ENCODE assay signal across 30 cellular contexts in genomic region chr6:97712751-97713150, GRCh38.
"Had no signal": no experiment of that assay in that cellular context is flagged by ENCODE, and none has a peak within 500 bp of the region (broad histone marks: within the 10 kb centered on the region; RNA-seq: fewer than 3 reads in every experiment).

No MANE protein-coding gene starts in this region.

- H3K36me3 ChIP-seq: neutrophil, ovary, right atrium auricular region, spleen, suprapubic skin, tibial artery, transverse colon, upper lobe of right lung, uterus had no signal

- H3K4me3 ChIP-seq: ovary, psoas muscle, right atrium auricular region, skin epidermis, smooth muscle cell, spleen, suprapubic skin, testis, tibial artery, transverse colon, upper lobe of right lung, uterus had no signal

- H3K4me2 ChIP-seq: smooth muscle cell had no signal

- ATAC-seq: naive thymus-derived CD8-positive, alpha-beta T cell; natural killer cell treated with Interleukin-12 subunit alpha and Interleukin-12 subunit beta and Interleukin-15 and Interleukin-18, amount 100 ng/mL, for 72 hours; psoas muscle; sciatic nerve; stimulated activated naive CD8-positive, alpha-beta T cell treated with anti-CD3 and anti-CD28 coated beads, Interleukin-15, amount 100 ng/mL, for 72 hours; stimulated activated naive CD8-positive, alpha-beta T cell treated with anti-CD3 and anti-CD28 coated beads, Interleukin-15, Interleukin-2, amounts not matched to agents 100 U/mL and 50 U/mL, for 24 hours; upper lobe of right lung had no signal

- H3K79me2 ChIP-seq: parathyroid adenoma had no signal

- H3K4me1 ChIP-seq: parathyroid adenoma, psoas muscle, right atrium auricular region, spleen, suprapubic skin, testis, tibial artery, transverse colon, upper lobe of right lung, uterus had no signal

- H3K9me3 ChIP-seq: neutrophil, ovary, psoas muscle, right atrium auricular region, suprapubic skin, testis, tibial artery, transverse colon, upper lobe of right lung, uterus had no signal

- H3K27ac ChIP-seq: neutrophil, ovary, parathyroid adenoma, psoas muscle, right atrium auricular region, skin epidermis, spleen, suprapubic skin, testis, tibial artery, transverse colon, upper lobe of right lung, uterus had no signal

- H3K9ac ChIP-seq: parathyroid adenoma had no signal

- DNase-seq: naive B cell; naive thymus-derived CD8-positive, alpha-beta T cell; nephron progenitor cell; nucleus accumbens; ovary; posterior cingulate gyrus; psoas muscle; spleen; stimulated activated CD4-positive, alpha-beta T cell treated with anti-CD3 and anti-CD28 coated beads, Interleukin-12 subunit alpha, Interleukin-12 subunit beta, amount 100 ng/mL, for 4 hours; stimulated activated CD4-positive, alpha-beta T cell treated with anti-CD3 and anti-CD28 coated beads, Interleukin-1b, Interleukin-23, amount 100 ng/mL, for 48 hours; stimulated activated CD4-positive, alpha-beta T cell treated with anti-CD3 and anti-CD28 coated beads, Interleukin-4, amount 100 ng/mL, for 1 hour; stimulated activated CD4-positive, alpha-beta T cell treated with anti-CD3 and anti-CD28 coated beads, Interleukin-4, amount 100 ng/mL, for 4 hours; stimulated activated CD8-positive, alpha-beta memory T cell treated with anti-CD3 and anti-CD28 coated beads, Interleukin-4, amount 100 ng/mL, for 48 hours; stimulated activated naive CD4-positive, alpha-beta T cell; stimulated activated naive CD8-positive, alpha-beta T cell treated with anti-CD3 and anti-CD28 coated beads, Interleukin-15, amount 100 ng/mL, for 72 hours; stimulated activated naive CD8-positive, alpha-beta T cell treated with anti-CD3 and anti-CD28 coated beads, Interleukin-15, Interleukin-2, amounts not matched to agents 100 U/mL and 50 U/mL, for 24 hours; substantia nigra; testis; tibial artery; transverse colon; upper lobe of right lung; uterus had no signal

- H2AFZ ChIP-seq: parathyroid adenoma had no signal

- H3K27me3 ChIP-seq: neutrophil, ovary, right atrium auricular region, spleen, suprapubic skin, testis, tibial artery, transverse colon, upper lobe of right lung, uterus had no signal
